24 cellular contexts compared by ENCODE assay signal in genomic region chr1:232271991-232272589, GRCh38.
DNase-seq lines count a peak whose midpoint lies in the region; ATAC-seq and TF ChIP-seq lines count a peak whose summit lies in the region.
"Had no signal": no experiment of that assay in that cellular context is flagged by ENCODE, and none has a peak within 500 bp of the region (broad histone marks: within the 10 kb centered on the region; RNA-seq: fewer than 3 reads in every experiment).

No MANE protein-coding gene starts in this region.

- WGBS in smooth muscle cell (ENCODE audit: low lambda C conversion rate) = 36% methylated on average over 10 of the region's 10 CpGs
- WGBS in body of pancreas, 2 donors = 78 to 86% methylated on average over 8 to 10 of the region's 10 CpGs

- H3K4me2 ChIP-seq in smooth muscle cell = peak overlapping the region; percentile 73

- no peak overlapping the region for H3K4me3 Mint-ChIP-seq in glutamatergic neuron (ENCODE audit: unreplicated experiment)
- H3K4me3 Mint-ChIP-seq in CD8-positive, alpha-beta T cell = no peak overlapping the region
- H3K4me3 Mint-ChIP-seq: activated T-cell treated with anti-CD3 and anti-CD28 coated beads, Interleukin-2, amount 50 U/mL, for 4 hours; CD14-positive monocyte; stimulated activated memory B cell treated with anti-CD40 and anti-IgM and Interleukin-4, amounts not matched to agents 10 μg/mL and 1 μg/mL and 100 μg/mL, for 72 hours had no signal

- no peaks in the 10 kb centered on the region for H3K27me3 ChIP-seq in right atrium auricular region
- H3K27me3 ChIP-seq in smooth muscle cell (ENCODE audit: low read depth) = no peaks in the 10 kb centered on the region
- no peaks in the 10 kb centered on the region for H3K27me3 ChIP-seq in body of pancreas
- H3K27me3 ChIP-seq in CD8-positive, alpha-beta T cell (ENCODE audit: insufficient read depth, low read length) = no peaks in the 10 kb centered on the region
- H3K27me3 ChIP-seq: colonic mucosa, SJSA1 had no signal

- no peaks in the 10 kb centered on the region for H3K36me3 Mint-ChIP-seq in glutamatergic neuron (ENCODE audit: unreplicated experiment)
- H3K36me3 Mint-ChIP-seq in CD8-positive, alpha-beta T cell = no peaks in the 10 kb centered on the region
- H3K36me3 Mint-ChIP-seq: CD14-positive monocyte; stimulated activated memory B cell treated with anti-CD40 and anti-IgM and Interleukin-4, amounts not matched to agents 10 μg/mL and 1 μg/mL and 100 μg/mL, for 72 hours had no signal

- H3K4me3 ChIP-seq in right atrium auricular region (no peak overlapping the region), smooth muscle cell (no peak overlapping the region), body of pancreas (no peak overlapping the region)
- no peak overlapping the region for H3K4me3 ChIP-seq in CD8-positive, alpha-beta T cell (ENCODE audit: low read depth, low read length)
- H3K4me3 ChIP-seq: colonic mucosa, GM23248, mucosa of descending colon, SJSA1, skin epidermis had no signal

- H3K36me3 ChIP-seq in right atrium auricular region (no peaks in the 10 kb centered on the region), smooth muscle cell (ENCODE audit: low read depth) (no peaks in the 10 kb centered on the region), body of pancreas (replicated peaks in 1 of 2; ENCODE audit: insufficient read depth in 1 of 2, low read depth in 2 of 2) (no peaks in the 10 kb centered on the region)
- H3K36me3 ChIP-seq in CD8-positive, alpha-beta T cell (ENCODE audit: insufficient read depth, low read length) = no peaks in the 10 kb centered on the region
- H3K36me3 ChIP-seq: colonic mucosa, SJSA1 had no signal

- H3K27me3 Mint-ChIP-seq in glutamatergic neuron (ENCODE audit: unreplicated experiment) = peaks cover 3% of the 10 kb centered on the region
- peaks cover 19% of the 10 kb centered on the region for H3K27me3 Mint-ChIP-seq in CD8-positive, alpha-beta T cell (ENCODE audit: low read depth)

- H3K9me3 Mint-ChIP-seq in glutamatergic neuron (ENCODE audit: unreplicated experiment) = peaks cover under 1% of the 10 kb centered on the region
- H3K9me3 Mint-ChIP-seq in CD8-positive, alpha-beta T cell = no peaks in the 10 kb centered on the region
- H3K9me3 Mint-ChIP-seq: activated T-cell treated with anti-CD3 and anti-CD28 coated beads, Interleukin-2, amount 50 U/mL, for 4 hours; stimulated activated memory B cell treated with anti-CD40 and anti-IgM and Interleukin-4, amounts not matched to agents 10 μg/mL and 1 μg/mL and 100 μg/mL, for 72 hours had no signal

- no peaks in the 10 kb centered on the region for H4K20me1 ChIP-seq in smooth muscle cell (ENCODE audit: low read depth)

- POLR2A ChIA-PET in CD8-positive, alpha-beta T cell (lab: Charles Lee) = no interaction called here

- H3K27ac Mint-ChIP-seq in glutamatergic neuron (ENCODE audit: unreplicated experiment) = no peak overlapping the region
- H3K27ac Mint-ChIP-seq in CD8-positive, alpha-beta T cell = no peak overlapping the region
- H3K27ac Mint-ChIP-seq: stimulated activated memory B cell treated with anti-CD40 and anti-IgM and Interleukin-4, amounts not matched to agents 10 μg/mL and 1 μg/mL and 100 μg/mL, for 72 hours had no signal

- peaks cover 8% of the 10 kb centered on the region for H3K4me1 Mint-ChIP-seq in glutamatergic neuron (ENCODE audit: low read depth, unreplicated experiment)
- no peaks in the 10 kb centered on the region for H3K4me1 Mint-ChIP-seq in CD8-positive, alpha-beta T cell (ENCODE audit: low read depth)
- H3K4me1 Mint-ChIP-seq: CD14-positive monocyte; stimulated activated memory B cell treated with anti-CD40 and anti-IgM and Interleukin-4, amounts not matched to agents 10 μg/mL and 1 μg/mL and 100 μg/mL, for 72 hours had no signal

- H3K9me3 ChIP-seq in right atrium auricular region (no peaks in the 10 kb centered on the region), smooth muscle cell (replicated peaks; ENCODE audit: low read depth) (no peaks in the 10 kb centered on the region), body of pancreas (no peaks in the 10 kb centered on the region)
- H3K9me3 ChIP-seq in CD8-positive, alpha-beta T cell (ENCODE audit: low read length) = no peaks in the 10 kb centered on the region
- H3K9me3 ChIP-seq: colonic mucosa, mucosa of descending colon, SJSA1 had no signal

- CTCF ChIA-PET in CD8-positive, alpha-beta T cell (lab: Charles Lee) = no interaction called here

- H3K9ac ChIP-seq in smooth muscle cell (ENCODE audit: low read depth) = no peak overlapping the region
- H3K9ac ChIP-seq: GM23248 had no signal

- TF ChIP-seq POLR2A in body of pancreas (IDR thresholded peaks at IDR 0.05) = no peak

- H3K79me2 ChIP-seq in smooth muscle cell (ENCODE audit: low read depth) = no peaks in the 10 kb centered on the region

- no peak overlapping the region for H2AFZ ChIP-seq in smooth muscle cell (ENCODE audit: low read depth)
- H2AFZ ChIP-seq: GM23248 had no signal

- H3K27ac ChIP-seq in right atrium auricular region = no peak overlapping the region
- H3K27ac ChIP-seq in VCaP = peak overlapping the region; percentile 50; the same call in 1 of the 2 replicates
- peak overlapping the region; percentile 8 for H3K27ac ChIP-seq in smooth muscle cell (ENCODE audit: low read depth)
- H3K27ac ChIP-seq in body of pancreas = no peak overlapping the region
- H3K27ac ChIP-seq in CD8-positive, alpha-beta T cell (ENCODE audit: low read depth, low read length) = no peak overlapping the region
- H3K27ac ChIP-seq: 22Rv1, colonic mucosa, GM23248, SJSA1, skin epidermis had no signal

- DNase-seq in Right ventricle myocardium inferior (ENCODE audit: missing footprints) (no peak), right atrium auricular region (ENCODE audit: low spot score) (no peak), glutamatergic neuron (peak; percentile 31), smooth muscle cell (lab: John Stamatoyannopoulos, UW; ENCODE audit: unreplicated experiment) (peak; percentile 8), body of pancreas (no peak), NCI-H1436 (lab: John Stamatoyannopoulos, UW) (no peak)
- DNase-seq in CD8-positive, alpha-beta T cell = no peak
- DNase-seq: activated CD4-positive, alpha-beta T cell treated with anti-CD3 and anti-CD28 coated beads, Interleukin-2, amount 50 U/mL, for 48 hours; activated T-cell treated with anti-CD3 and anti-CD28 coated beads, Interleukin-2, amount 50 U/mL, for 4 hours; colonic mucosa; DND-41; GM23248; head of caudate nucleus; kidney glomerular epithelial cell; MM.1S; mucosa of descending colon; NCI-H2171 treated with DMSO at 0.1 percent for 48 hours; trophoblast cell had no signal

- ATAC-seq in Right ventricle myocardium inferior (peak; percentile 86), body of pancreas (no peak)
- ATAC-seq in CD8-positive, alpha-beta T cell = no peak
- ATAC-seq: activated T-cell treated with anti-CD3 and anti-CD28 coated beads, Interleukin-2, amount 50 U/mL, for 4 hours; mucosa of descending colon; stimulated activated memory B cell treated with anti-CD40 and anti-IgM and Interleukin-4, amounts not matched to agents 10 μg/mL and 1 μg/mL and 100 μg/mL, for 72 hours had no signal

- no peaks in the 10 kb centered on the region for H3K4me1 ChIP-seq in right atrium auricular region
- H3K4me1 ChIP-seq in smooth muscle cell (ENCODE audit: low read depth) = peaks cover 9% of the 10 kb centered on the region
- no peaks in the 10 kb centered on the region for H3K4me1 ChIP-seq in body of pancreas
- H3K4me1 ChIP-seq in CD8-positive, alpha-beta T cell (ENCODE audit: insufficient read depth, low read length) = no peaks in the 10 kb centered on the region
- H3K4me1 ChIP-seq: colonic mucosa had no signal

- intact Hi-C loops in Right ventricle myocardium inferior (cut with DNase I) (no loop called here), body of pancreas (cut with DNase I) (no loop called here)
- intact Hi-C loops in CD8-positive, alpha-beta T cell (cut with DNase I, micrococcal nuclease) = no loop called here

- peaks cover 22% of the 10 kb centered on the region for H3F3A ChIP-seq in smooth muscle cell (ENCODE audit: low read depth)

- TF ChIP-seq CTCF in right atrium auricular region (IDR thresholded peaks at IDR 0.05) (no peak), VCaP (conservative IDR thresholded peaks at IDR 0.05) (no peak), glutamatergic neuron (IDR thresholded peaks at IDR 0.05; ENCODE audit: partially characterized antibody, unreplicated experiment) (no peak), smooth muscle cell (IDR thresholded peaks at IDR 0.05; ENCODE audit: borderline replicate concordance, insufficient read depth, poor library complexity, severe bottlenecking) (no peak), body of pancreas (IDR thresholded peaks at IDR 0.05) (no peak)
- TF ChIP-seq CTCF in CD8-positive, alpha-beta T cell (IDR thresholded peaks at IDR 0.05) = no peak

Comparison
In these comparisons a context has a peak if more than half of its experiments do, and no peak if none do; other contexts are left out.
1. DNase-seq: peak in glutamatergic neuron (single experiment) and smooth muscle cell (single experiment); none in Right ventricle myocardium inferior (single experiment), right atrium auricular region (single experiment), body of pancreas (0 of 4), CD8-positive, alpha-beta T cell (0 of 7) and NCI-H1436 (single experiment).
2. H3K27ac ChIP-seq: peak in VCaP (single experiment) and smooth muscle cell (single experiment); none in right atrium auricular region (0 of 2), body of pancreas (0 of 4) and CD8-positive, alpha-beta T cell (single experiment).